In the genomic region with DNA sequence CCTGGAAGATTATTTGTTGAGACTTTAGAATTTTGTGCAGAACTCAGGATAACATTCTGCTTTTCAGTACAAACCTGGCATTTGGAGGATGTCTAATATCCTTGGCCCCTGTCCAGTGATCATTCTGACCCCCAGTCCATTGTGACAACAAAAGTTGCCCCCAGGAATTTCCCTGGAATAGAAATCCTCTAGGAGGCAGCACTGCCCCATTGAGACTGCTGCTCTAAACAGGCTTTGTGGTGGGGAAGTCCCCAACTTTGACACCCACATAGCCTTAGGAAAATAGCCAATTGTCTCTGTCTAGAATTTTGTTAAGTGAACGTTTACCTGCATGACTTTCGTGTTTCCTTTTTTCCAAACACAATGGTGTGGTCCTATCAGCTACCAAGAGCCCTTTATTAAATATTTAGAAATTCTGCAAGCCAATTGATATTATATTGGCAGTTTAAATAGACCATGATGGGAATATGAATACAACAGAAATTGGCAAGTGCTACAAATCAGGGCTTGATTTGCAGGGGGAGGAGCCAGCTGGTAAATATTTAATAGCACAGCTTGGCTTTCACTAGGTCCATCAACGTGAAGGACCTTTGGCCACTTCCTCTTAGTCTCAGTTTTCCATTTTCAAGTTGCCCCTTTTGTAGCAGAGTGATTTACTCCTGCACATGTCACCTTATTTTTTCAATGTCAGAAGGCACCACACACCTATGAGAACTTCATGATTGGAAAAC, we compare ENCODE assay signal across 1 cellular context.
TF ChIP-seq lines count a peak whose summit lies in the region.

No MANE protein-coding gene starts in this region.

TF ChIP-seq in HEK293, 187 proteins besides CTCF, POLR2A, EP300 and RAD21 (continued from another document):
- TF ChIP-seq, protein P1, sequence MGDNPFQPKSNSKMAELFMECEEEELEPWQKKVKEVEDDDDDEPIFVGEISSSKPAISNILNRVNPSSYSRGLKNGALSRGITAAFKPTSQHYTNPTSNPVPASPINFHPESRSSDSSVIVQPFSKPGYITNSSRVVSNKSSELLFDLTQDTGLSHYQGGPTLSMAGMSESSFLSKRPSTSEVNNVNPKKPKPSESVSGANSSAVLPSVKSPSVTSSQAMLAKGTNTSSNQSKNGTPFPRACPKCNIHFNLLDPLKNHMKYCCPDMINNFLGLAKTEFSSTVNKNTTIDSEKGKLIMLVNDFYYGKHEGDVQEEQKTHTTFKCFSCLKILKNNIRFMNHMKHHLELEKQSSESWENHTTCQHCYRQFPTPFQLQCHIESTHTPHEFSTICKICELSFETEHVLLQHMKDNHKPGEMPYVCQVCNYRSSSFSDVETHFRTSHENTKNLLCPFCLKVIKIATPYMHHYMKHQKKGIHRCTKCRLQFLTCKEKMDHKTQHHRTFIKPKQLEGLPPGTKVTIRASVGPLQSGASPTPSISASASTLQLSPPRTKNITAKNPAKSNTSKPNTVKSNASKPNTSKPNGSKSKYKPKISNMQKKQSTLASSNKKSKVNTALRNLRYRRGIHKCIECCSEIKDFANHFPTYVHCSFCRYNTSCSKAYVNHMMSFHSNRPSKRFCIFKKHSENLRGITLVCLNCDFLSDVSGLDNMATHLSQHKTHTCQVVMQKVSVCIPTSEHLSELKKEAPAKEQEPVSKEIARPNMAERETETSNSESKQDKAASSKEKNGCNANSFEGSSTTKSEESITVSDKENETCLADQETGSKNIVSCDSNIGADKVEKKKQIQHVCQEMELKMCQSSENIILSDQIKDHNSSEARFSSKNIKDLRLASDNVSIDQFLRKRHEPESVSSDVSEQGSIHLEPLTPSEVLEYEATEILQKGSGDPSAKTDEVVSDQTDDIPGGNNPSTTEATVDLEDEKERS (tag by site-specific recombination; IDR thresholded peaks at IDR 0.05), result no peak
- no peak for TF ChIP-seq ZBTB20 (tag by site-specific recombination; IDR thresholded peaks at IDR 0.05)
- TF ChIP-seq REPIN1 (tag by site-specific recombination; IDR thresholded peaks at IDR 0.05; ENCODE audit: low read depth), result no peak
- peak; percentile 51 for TF ChIP-seq PATZ1 (tag by site-specific recombination; IDR thresholded peaks at IDR 0.05)
- 0 out of 2 replicates have a peak, but pooled peaks have one; percentile 32 for TF ChIP-seq ZSCAN30 (tag by site-specific recombination; IDR thresholded peaks at IDR 0.05)
- no peak for TF ChIP-seq ZIC2 (tag by site-specific recombination; IDR thresholded peaks at IDR 0.05)
- no peak for TF ChIP-seq ZNF571 (tag by site-specific recombination; IDR thresholded peaks at IDR 0.05)
- no peak for TF ChIP-seq MZF1 (tag by site-specific recombination; IDR thresholded peaks at IDR 0.05; ENCODE audit: borderline replicate concordance)
- peak; percentile 44; the same call in 1 of the 2 replicates for TF ChIP-seq GLIS2 (tag by site-specific recombination; IDR thresholded peaks at IDR 0.05)
- no peak for TF ChIP-seq ZFP37 (tag by site-specific recombination; IDR thresholded peaks at IDR 0.05)
- TF ChIP-seq, protein P2, sequence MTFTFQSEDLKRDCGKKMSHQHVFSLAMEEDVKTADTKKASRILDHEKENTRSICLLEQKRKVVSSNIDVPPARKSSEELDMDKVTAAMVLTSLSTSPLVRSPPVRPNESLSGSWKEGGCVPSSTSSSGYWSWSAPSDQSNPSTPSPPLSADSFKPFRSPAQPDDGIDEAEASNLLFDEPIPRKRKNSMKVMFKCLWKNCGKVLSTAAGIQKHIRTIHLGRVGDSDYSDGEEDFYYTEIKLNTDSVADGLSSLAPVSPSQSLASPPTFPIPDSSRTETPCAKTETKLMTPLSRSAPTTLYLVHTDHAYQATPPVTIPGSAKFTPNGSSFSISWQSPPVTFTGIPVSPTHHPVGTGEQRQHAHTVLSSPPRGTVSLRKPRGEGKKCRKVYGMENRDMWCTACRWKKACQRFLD (tag by site-specific recombination; IDR thresholded peaks at IDR 0.05), result no peak
- no peak for TF ChIP-seq ZSCAN16 (tag by site-specific recombination; IDR thresholded peaks at IDR 0.05)
- TF ChIP-seq KLF1 (tag by site-specific recombination; IDR thresholded peaks at IDR 0.05), result no peak
- TF ChIP-seq ZNF654 (tag by site-specific recombination; IDR thresholded peaks at IDR 0.05; ENCODE audit: low read depth), result peak; percentile 66
TF ChIP-seq in HEK293: peak in this region for 4.
